ENCODE assay signal across 11 cellular contexts in the genomic region with DNA sequence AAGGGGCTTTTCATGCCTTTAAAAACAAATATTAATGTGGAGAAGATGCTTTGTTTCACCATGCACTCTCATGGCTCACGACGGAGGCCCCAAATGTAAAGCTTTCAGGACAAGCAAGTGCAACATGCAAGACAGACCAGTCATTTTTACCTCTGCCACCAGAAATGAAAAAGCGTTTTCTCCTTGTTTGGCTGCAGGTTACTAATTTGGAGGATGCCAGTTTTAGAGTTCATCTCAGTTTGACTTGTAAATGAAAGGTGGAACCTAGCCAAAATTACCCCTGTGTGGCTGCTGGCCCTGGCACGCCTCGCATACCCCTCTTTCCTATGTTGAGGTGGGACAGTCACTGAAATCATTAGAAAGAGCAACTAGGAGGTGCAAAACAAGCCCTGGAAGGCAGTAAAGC.
DNase-seq lines count a peak whose midpoint lies in the region; ATAC-seq and TF ChIP-seq lines count a peak whose summit lies in the region.
"Had no signal": no experiment of that assay in that cellular context is flagged by ENCODE, and none has a peak within 500 bp of the region (broad histone marks: within the 10 kb centered on the region; RNA-seq: fewer than 3 reads in every experiment).

No MANE protein-coding gene starts in this region.

- no peak overlapping the region for H2AFZ ChIP-seq in DND-41 (ENCODE audit: low read depth, low read length)

- no peak overlapping the region for H3K4me2 ChIP-seq in DND-41 (ENCODE audit: insufficient read depth, low read length)

- no peaks in the 10 kb centered on the region for H3K9me3 Mint-ChIP-seq in T-cell
- H3K9me3 Mint-ChIP-seq: H9 had no signal

- POLR2A ChIA-PET in T-cell (lab: Charles Lee) = no interaction called here

- H3K27me3 Mint-ChIP-seq in T-cell = no peaks in the 10 kb centered on the region

- no peaks in the 10 kb centered on the region for H3K9me3 ChIP-seq in DND-41 (ENCODE audit: insufficient read depth, low read length, severe bottlenecking)
- H3K9me3 ChIP-seq: Caco-2, tibial artery had no signal

- peaks cover 73 to 84% (median 76%) of the 10 kb centered on the region in 3 donors for H3K4me1 Mint-ChIP-seq in T-cell

- CTCF ChIA-PET in T-cell (lab: Charles Lee) = no interaction called here

- no peak overlapping the region for H3K4me3 ChIP-seq in DND-41 (ENCODE audit: low read depth in 1 of 2, low read length in 2 of 2)

- peak overlapping the region; percentile 21 to 58 for H3K27ac Mint-ChIP-seq in T-cell
- H3K27ac Mint-ChIP-seq: H9 had no signal

- H3K79me2 ChIP-seq in DND-41 (ENCODE audit: insufficient read depth, low read length) = peaks cover 97% of the 10 kb centered on the region

- H3K36me3 Mint-ChIP-seq in T-cell = peaks cover 28% of the 10 kb centered on the region

- ATAC-seq in DND-41 (ENCODE audit: insufficient read depth, low read depth) (no peak), GM18909 (IDR thresholded peaks at IDR 0.05; ENCODE audit: poor library complexity, unreplicated experiment) (peak; percentile 59), HG02759 (IDR thresholded peaks at IDR 0.05; ENCODE audit: unreplicated experiment) (peak; percentile 67), T-cell (replicated peaks in 1 of 4) (no peak), sciatic nerve (no peak)

- H3K27ac ChIP-seq in DND-41 (ENCODE audit: low read length) = peak overlapping the region; percentile 42; the same call in 1 of the 2 replicates

- no peaks in the 10 kb centered on the region for H3K27me3 ChIP-seq in DND-41 (ENCODE audit: insufficient read depth, low read length, poor library complexity)
- H3K27me3 ChIP-seq: tibial artery had no signal

- peaks cover 37% of the 10 kb centered on the region for H4K20me1 ChIP-seq in DND-41 (ENCODE audit: insufficient read depth, low read length)

- no peak overlapping the region for H3K4me3 Mint-ChIP-seq in T-cell
- H3K4me3 Mint-ChIP-seq: H9 had no signal

- no peak overlapping the region for H3K9ac ChIP-seq in DND-41 (ENCODE audit: low read depth, low read length)

- H3K36me3 ChIP-seq in DND-41 (ENCODE audit: insufficient read depth, low read length) = peaks cover 26% of the 10 kb centered on the region
- H3K36me3 ChIP-seq: tibial artery had no signal

- TF ChIP-seq CTCF in DND-41 (IDR thresholded peaks at IDR 0.05; ENCODE audit: borderline replicate concordance, extremely low read depth, low read length, poor library complexity, severe bottlenecking) = no peak

- H3K4me1 ChIP-seq in DND-41 (ENCODE audit: insufficient read depth, low read length) = peaks cover 30% of the 10 kb centered on the region

- intact Hi-C loops in sciatic nerve (cut with DNase I) = no loop called here

- DNase-seq in DND-41 (no peak), T-cell (no peak), sciatic nerve (ENCODE audit: low spot score) (no peak), EL (no peak), NCI-H82 treated with DMSO at 0.1 percent for 48 hours (lab: John Stamatoyannopoulos, UW; ENCODE audit: unreplicated experiment) (no peak), NCI-H1105 treated with DMSO at 0.1 percent for 48 hours (lab: John Stamatoyannopoulos, UW) (no peak)
- DNase-seq: Caco-2, H9, tibial artery had no signal

Comparison
In these comparisons a context has a peak if more than half of its experiments do, and no peak if none do; other contexts are left out.
1. ATAC-seq: peak in GM18909 (single experiment) and HG02759 (single experiment); none in DND-41 (single experiment), T-cell (0 of 4) and sciatic nerve (single experiment).